ENCODE assay signal across 23 cellular contexts in genomic region chr3:175620093-175620492, GRCh38.
A peak's percentile ranks its signal among the peaks of the same experiment; 100 is the strongest.
DNase-seq lines count a peak whose midpoint lies in the region; ATAC-seq and TF ChIP-seq lines count a peak whose summit lies in the region.
"Had no signal": no experiment of that assay in that cellular context is flagged by ENCODE, and none has a peak within 500 bp of the region (broad histone marks: within the 10 kb centered on the region; RNA-seq: fewer than 3 reads in every experiment).

No MANE protein-coding gene starts in this region.

- no peak overlapping the region for H3K23ac ChIP-seq in neuronal stem cell (ENCODE audit: low read depth, low read length, poor library complexity)

- no peak overlapping the region for H2BK120ac ChIP-seq in neuronal stem cell (ENCODE audit: low read depth, low read length)

- no peak for ATAC-seq in Right ventricle myocardium superior (ENCODE audit: poor library complexity)
- no peak for ATAC-seq in right cardiac atrium
- ATAC-seq: A549, GM12878 had no signal

- H3K4me1 Mint-ChIP-seq in chondrocyte (ENCODE audit: low read depth) = no peaks in the 10 kb centered on the region
- H3K4me1 Mint-ChIP-seq: CD14-positive monocyte; CD8-positive, alpha-beta memory T cell had no signal

- no peaks in the 10 kb centered on the region for H3K9me2 ChIP-seq in Karpas-422 (replicated peaks; ENCODE audit: insufficient read depth, low read length)

- no peaks in the 10 kb centered on the region for H4K20me1 ChIP-seq in Karpas-422 (ENCODE audit: insufficient read depth, low read depth, low read length)
- H4K20me1 ChIP-seq: BLaER1 treated with 17β-estradiol and CSF1 and Interleukin-3, amounts not matched to agents 10 nM and 100 nM had no signal

- no peaks in the 10 kb centered on the region for H3K79me2 ChIP-seq in Karpas-422 (ENCODE audit: low read length)

- peak overlapping the region; percentile 52 for H2AK5ac ChIP-seq in neuronal stem cell (ENCODE audit: low read depth, low read length)

- H3K4me3 ChIP-seq in right cardiac atrium (ENCODE audit: low read length) = no peak overlapping the region
- H3K4me3 ChIP-seq in neuronal stem cell (ENCODE audit: low read length in 2 of 2) = no peak overlapping the region
- H3K4me3 ChIP-seq in Karpas-422 (ENCODE audit: low read length) = no peak overlapping the region
- no peak overlapping the region for H3K4me3 ChIP-seq in prostate gland
- H3K4me3 ChIP-seq: A549; BLaER1 treated with 17β-estradiol and CSF1 and Interleukin-3, amounts not matched to agents 10 nM and 100 nM; GM12878; GM23248; HAP-1 had no signal

- no peak overlapping the region for H3K14ac ChIP-seq in neuronal stem cell (ENCODE audit: low read length)

- H3K4me2 ChIP-seq in neuronal stem cell (ENCODE audit: insufficient read depth, low read length, poor library complexity, severe bottlenecking) (no peak overlapping the region), Karpas-422 (ENCODE audit: low read depth, low read length, poor library complexity, severe bottlenecking) (no peak overlapping the region)
- H3K4me2 ChIP-seq: A549 had no signal

- H3K9me3 ChIP-seq in right cardiac atrium (ENCODE audit: control insufficient read depth, low read length) = no peaks in the 10 kb centered on the region
- peaks cover 0 to 12% of the 10 kb centered on the region in 2 donors for H3K9me3 ChIP-seq in neuronal stem cell (replicated peaks in 1 of 2; ENCODE audit: control insufficient read depth in 2 of 2, insufficient read depth in 1 of 2, low read depth in 1 of 2, low read length in 2 of 2)
- peaks cover 20% of the 10 kb centered on the region for H3K9me3 ChIP-seq in Karpas-422 (ENCODE audit: low read length)
- no peaks in the 10 kb centered on the region for H3K9me3 ChIP-seq in prostate gland
- H3K9me3 ChIP-seq: A549, BE2C, HAP-1 had no signal

- TF ChIP-seq POLR2A in prostate gland (IDR thresholded peaks at IDR 0.05) = no peak

- intact Hi-C loops in Right ventricle myocardium superior (cut with DNase I) (no loop called here), right cardiac atrium (cut with DNase I) (no loop called here), prostate gland (cut with DNase I) (no loop called here)

- H3K9ac ChIP-seq in neuronal stem cell (ENCODE audit: low read depth, low read length, poor library complexity) (no peak overlapping the region), Karpas-422 (ENCODE audit: low read length) (no peak overlapping the region)
- H3K9ac ChIP-seq: BLaER1 treated with 17β-estradiol and CSF1 and Interleukin-3, amounts not matched to agents 10 nM and 100 nM; GM23248 had no signal

- no peak overlapping the region for H4K91ac ChIP-seq in neuronal stem cell (ENCODE audit: low read depth, low read length, poor library complexity)

- peak; percentile 39 for DNase-seq in Right ventricle myocardium superior
- no peak for DNase-seq in right cardiac atrium
- DNase-seq in chondrocyte (ENCODE audit: low spot score) = peak; percentile 77
- DNase-seq in neuronal stem cell (ENCODE audit: low spot score) = no peak
- DNase-seq in Karpas-422 = no peak
- DNase-seq in iPS-NIHi7 (ENCODE audit: extremely low spot score) = no peak
- DNase-seq in prostate gland (ENCODE audit: low spot score) = no peak
- DNase-seq: 8988T; ACHN; AML-193; BE2C; CD4-positive, alpha-beta T cell; CD8-positive, alpha-beta memory T cell; DMS 273 treated with DMSO at 0.1 percent for 48 hours; EL; GDM1; GM23248; HFFc6 had no signal

- H3K27ac ChIP-seq in right cardiac atrium (ENCODE audit: low read length) = no peak overlapping the region
- no peak overlapping the region for H3K27ac ChIP-seq in neuronal stem cell (replicated peaks; ENCODE audit: low read length)
- H3K27ac ChIP-seq in Karpas-422 (ENCODE audit: low read length) = no peak overlapping the region
- H3K27ac ChIP-seq in prostate gland = no peak overlapping the region
- H3K27ac ChIP-seq: A549; BLaER1 treated with 17β-estradiol and CSF1 and Interleukin-3, amounts not matched to agents 10 nM and 100 nM; GM23248 had no signal

- H2BK5ac ChIP-seq in neuronal stem cell (ENCODE audit: low read length) = no peak overlapping the region

- WGBS in right cardiac atrium = 95% methylated on average over 13 of the region's 13 CpGs
- no CpG with 5 or more reads among the region's 13 CpGs for WGBS in neuronal stem cell (ENCODE audit: extremely low coverage in 2 of 2, insufficient read length in 2 of 2, insufficient replicate concordance in 1 of 2), 2 donors
- 96% methylated on average over 13 of the region's 13 CpGs for WGBS in prostate gland

- no peak overlapping the region for H4K8ac ChIP-seq in neuronal stem cell (ENCODE audit: low read depth, low read length)

- TF ChIP-seq CTCF in chondrocyte (IDR thresholded peaks at IDR 0.05) (no peak), prostate gland (IDR thresholded peaks at IDR 0.05) (no peak)

- H3K36me3 Mint-ChIP-seq in chondrocyte (ENCODE audit: low read depth) = no peaks in the 10 kb centered on the region
- H3K36me3 Mint-ChIP-seq: CD14-positive monocyte; CD8-positive, alpha-beta memory T cell had no signal

- H3K4me1 ChIP-seq in right cardiac atrium (ENCODE audit: control insufficient read depth, insufficient read depth, low read length) (no peaks in the 10 kb centered on the region), neuronal stem cell (ENCODE audit: control insufficient read depth in 2 of 2, insufficient read depth in 1 of 2, low read depth in 1 of 2, low read length in 2 of 2) (no peaks in the 10 kb centered on the region), Karpas-422 (ENCODE audit: low read length) (no peaks in the 10 kb centered on the region), prostate gland (replicated peaks) (no peaks in the 10 kb centered on the region)
- H3K4me1 ChIP-seq: A549, BE2C, HAP-1 had no signal

- no peak overlapping the region for H3K4me3 Mint-ChIP-seq in chondrocyte (ENCODE audit: unreplicated experiment)
- H3K4me3 Mint-ChIP-seq: CD14-positive monocyte; CD4-positive, alpha-beta T cell; CD8-positive, alpha-beta memory T cell; HFFc6 had no signal

- H3K36me3 ChIP-seq in neuronal stem cell (replicated peaks in 1 of 2; ENCODE audit: control insufficient read depth in 2 of 2, insufficient read depth in 2 of 2, low read length in 2 of 2) = no peaks in the 10 kb centered on the region
- H3K36me3 ChIP-seq in Karpas-422 (ENCODE audit: insufficient read depth, low read length) = no peaks in the 10 kb centered on the region
- H3K36me3 ChIP-seq in prostate gland = no peaks in the 10 kb centered on the region
- H3K36me3 ChIP-seq: BE2C; BLaER1 treated with 17β-estradiol and CSF1 and Interleukin-3, amounts not matched to agents 10 nM and 100 nM; HAP-1 had no signal

- no peak overlapping the region for H3K4ac ChIP-seq in neuronal stem cell (ENCODE audit: low read length)

- H3K18ac ChIP-seq in neuronal stem cell (ENCODE audit: low read length) = no peak overlapping the region

- no peak overlapping the region for H3K27ac Mint-ChIP-seq in chondrocyte (ENCODE audit: unreplicated experiment)
- H3K27ac Mint-ChIP-seq: CD14-positive monocyte; CD4-positive, alpha-beta T cell; CD8-positive, alpha-beta memory T cell; HFFc6 had no signal

- H2AFZ ChIP-seq in neuronal stem cell (ENCODE audit: low read length) (no peak overlapping the region), Karpas-422 (ENCODE audit: low read length) (no peak overlapping the region)
- H2AFZ ChIP-seq: GM23248 had no signal

- H3K27me3 ChIP-seq in right cardiac atrium (ENCODE audit: control insufficient read depth, insufficient read depth) (no peaks in the 10 kb centered on the region), neuronal stem cell (ENCODE audit: control insufficient read depth in 3 of 3, insufficient read depth in 3 of 3, low read depth in 1 of 3, low read length in 3 of 3) (no peaks in the 10 kb centered on the region), Karpas-422 (ENCODE audit: low read length) (no peaks in the 10 kb centered on the region), prostate gland (replicated peaks; ENCODE audit: insufficient read depth) (no peaks in the 10 kb centered on the region)
- H3K27me3 ChIP-seq: BE2C; BLaER1 treated with 17β-estradiol and CSF1 and Interleukin-3, amounts not matched to agents 10 nM and 100 nM had no signal

- peaks cover 2% of the 10 kb centered on the region for H3K9me3 Mint-ChIP-seq in chondrocyte (ENCODE audit: low read depth)
- H3K9me3 Mint-ChIP-seq: HFFc6 had no signal

- no peaks in the 10 kb centered on the region for H3K79me1 ChIP-seq in neuronal stem cell (ENCODE audit: low read depth, low read length)

- H3K27me3 Mint-ChIP-seq in chondrocyte (ENCODE audit: low read depth) = peaks cover 2% of the 10 kb centered on the region
- H3K27me3 Mint-ChIP-seq: CD4-positive, alpha-beta T cell; CD8-positive, alpha-beta memory T cell had no signal

- H2BK15ac ChIP-seq in neuronal stem cell (ENCODE audit: low read length) = no peak overlapping the region

- H2BK12ac ChIP-seq in neuronal stem cell (ENCODE audit: low read length) = peak overlapping the region; percentile 30

Comparison
In these comparisons a context has a peak if more than half of its experiments do, and no peak if none do; other contexts are left out.
1. DNase-seq: peak in Right ventricle myocardium superior (single experiment) and chondrocyte (single experiment); none in right cardiac atrium (0 of 3), neuronal stem cell (single experiment), Karpas-422 (single experiment), iPS-NIHi7 (single experiment) and prostate gland (single experiment).